Comparison of ENCODE assay signal across 8 cellular contexts in genomic region chr7:149196151-149196704, GRCh38. TPM values are rescaled to one million over a fixed set of nuclear protein-coding genes. Genes with fewer than 3 reads are reported as not detected.
A peak's percentile ranks its signal among the peaks of the same experiment; 100 is the strongest.
DNase-seq lines count a peak whose midpoint lies in the region; ATAC-seq lines count a peak whose summit lies in the region.

No MANE protein-coding gene starts in this region.

- 11% methylated on average over 15 of the region's 17 CpGs for WGBS in HUES64

- peak overlapping the region; percentile 93 for H3K4me3 Mint-ChIP-seq in activated naive CD4-positive, alpha-beta T cell treated with anti-CD3 and anti-CD28 coated beads, Interleukin-2, amount 50 U/mL, for 24 hours
- H3K4me3 Mint-ChIP-seq in immature natural killer cell: peak overlapping the region; percentile 85 to 93 (median 90)

- H3K27ac Mint-ChIP-seq in activated naive CD4-positive, alpha-beta T cell treated with anti-CD3 and anti-CD28 coated beads, Interleukin-2, amount 50 U/mL, for 24 hours: peak overlapping the region; percentile 90
- peak overlapping the region; percentile 82 to 91 (median 88) for H3K27ac Mint-ChIP-seq in immature natural killer cell

- H3K4me1 Mint-ChIP-seq in activated naive CD4-positive, alpha-beta T cell treated with anti-CD3 and anti-CD28 coated beads, Interleukin-2, amount 50 U/mL, for 24 hours: peaks cover 51% of the 10 kb centered on the region
- peaks cover 40 to 52% of the 10 kb centered on the region in 2 donors for H3K4me1 Mint-ChIP-seq in immature natural killer cell

- no peak overlapping the region; the same call in 1 of the 2 replicates for H3K27ac ChIP-seq in HUES64 (ENCODE audit: low read depth, low read length)

- ATAC-seq in GM19328 (IDR thresholded peaks at IDR 0.05; ENCODE audit: unreplicated experiment): no peak

- H3K27me3 ChIP-seq in HUES64 (ENCODE audit: insufficient read depth, low read length): no peaks in the 10 kb centered on the region

- H3K27me3 Mint-ChIP-seq in activated naive CD4-positive, alpha-beta T cell treated with anti-CD3 and anti-CD28 coated beads, Interleukin-2, amount 50 U/mL, for 24 hours: no peaks in the 10 kb centered on the region
- peaks cover 4 to 8% (median 5%) of the 10 kb centered on the region in 3 donors for H3K27me3 Mint-ChIP-seq in immature natural killer cell (ENCODE audit: low read depth in 3 of 3)

- H3K36me3 Mint-ChIP-seq in activated naive CD4-positive, alpha-beta T cell treated with anti-CD3 and anti-CD28 coated beads, Interleukin-2, amount 50 U/mL, for 24 hours: peaks cover 19% of the 10 kb centered on the region
- H3K36me3 Mint-ChIP-seq in immature natural killer cell: peaks cover 17 to 20% (median 19%) of the 10 kb centered on the region in 3 donors

- H3K9me3 ChIP-seq in HUES64 (ENCODE audit: insufficient read depth, low read depth, low read length): no peaks in the 10 kb centered on the region

- peak overlapping the region; percentile 96 for H3K4me3 ChIP-seq in HUES64 (ENCODE audit: low read length)

- H3K36me3 ChIP-seq in HUES64 (ENCODE audit: insufficient read depth, low read length): peaks cover 33% of the 10 kb centered on the region

- no peaks in the 10 kb centered on the region for H3K9me3 Mint-ChIP-seq in activated naive CD4-positive, alpha-beta T cell treated with anti-CD3 and anti-CD28 coated beads, Interleukin-2, amount 50 U/mL, for 24 hours
- no peaks in the 10 kb centered on the region for H3K9me3 Mint-ChIP-seq in immature natural killer cell

- no peaks in the 10 kb centered on the region for H3K4me1 ChIP-seq in HUES64 (ENCODE audit: insufficient read depth, low read length)

- DNase-seq in activated effector memory CD4-positive, alpha-beta T cell treated with Interleukin-2 at 50 U/mL for 16 hours: peak; percentile 5
- no peak for DNase-seq in activated effector memory CD4-positive, alpha-beta T cell treated with anti-CD3 and anti-CD28 coated beads, Interleukin-2, amount 50 U/mL, for 16 hours
- DNase-seq in immature natural killer cell (peak in 1 of 3 donors; percentile 6), T1000 (lab: John Stamatoyannopoulos, UW) (no peak)
- peak; percentile 0 for DNase-seq in stimulated activated CD8-positive, alpha-beta memory T cell treated with anti-CD3 and anti-CD28 coated beads, Interleukin-12 subunit alpha, Interleukin-12 subunit beta, amount 100 ng/mL, for 4 hours (ENCODE audit: low read depth)

- peak overlapping the region; percentile 96 for H3K9ac ChIP-seq in HUES64 (ENCODE audit: low read depth, low read length)

RNA-seq across cellular contexts. Expression of gene ZNF282, which starts 0.9 kb away (rescaled TPM):
- 19.4 TPM for polyA plus RNA-seq in HUES64 (2013, experiment 1 of 2)
- polyA plus RNA-seq in HUES64 (2013, experiment 2 of 2): 19.5 TPM
- polyA plus RNA-seq in immature natural killer cell: 1 to 10 TPM in 2 of 3 donors, under 1 TPM in 1; 0.54 to 2.3 (median 1.2) TPM

RNA-seq across cellular contexts. Expression of gene ZNF212, which starts 43.2 kb away (rescaled TPM):
- polyA plus RNA-seq in HUES64 (2013, experiment 1 of 2): 10.2 TPM
- 10.8 TPM for polyA plus RNA-seq in HUES64 (2013, experiment 2 of 2)
- 10 to 100 TPM in 1 of 3 donors, 1 to 10 TPM in 2; 1.3 to 10.7 (median 3.7) TPM for polyA plus RNA-seq in immature natural killer cell

RNA-seq across cellular contexts. Expression of gene ZNF398, which starts 49.0 kb away (rescaled TPM):
- polyA plus RNA-seq in HUES64 (2013, experiment 1 of 2): 27.5 TPM
- 26.6 TPM for polyA plus RNA-seq in HUES64 (2013, experiment 2 of 2)
- 10 to 100 TPM in 1 of 3 donors, 1 to 10 TPM in 2; 1.1 to 18.5 (median 6.8) TPM for polyA plus RNA-seq in immature natural killer cell

Comparison
In these comparisons a context has a peak if more than half of its experiments do, and no peak if none do; other contexts are left out.
1. DNase-seq: peak in activated effector memory CD4-positive, alpha-beta T cell treated with Interleukin-2 at 50 U/mL for 16 hours (single experiment) and stimulated activated CD8-positive, alpha-beta memory T cell treated with anti-CD3 and anti-CD28 coated beads, Interleukin-12 subunit alpha, Interleukin-12 subunit beta, amount 100 ng/mL, for 4 hours (single experiment); none in activated effector memory CD4-positive, alpha-beta T cell treated with anti-CD3 and anti-CD28 coated beads, Interleukin-2, amount 50 U/mL, for 16 hours (single experiment) and T1000 (single experiment).